Comparison of ENCODE assay signal across 11 cellular contexts in the genomic region with DNA sequence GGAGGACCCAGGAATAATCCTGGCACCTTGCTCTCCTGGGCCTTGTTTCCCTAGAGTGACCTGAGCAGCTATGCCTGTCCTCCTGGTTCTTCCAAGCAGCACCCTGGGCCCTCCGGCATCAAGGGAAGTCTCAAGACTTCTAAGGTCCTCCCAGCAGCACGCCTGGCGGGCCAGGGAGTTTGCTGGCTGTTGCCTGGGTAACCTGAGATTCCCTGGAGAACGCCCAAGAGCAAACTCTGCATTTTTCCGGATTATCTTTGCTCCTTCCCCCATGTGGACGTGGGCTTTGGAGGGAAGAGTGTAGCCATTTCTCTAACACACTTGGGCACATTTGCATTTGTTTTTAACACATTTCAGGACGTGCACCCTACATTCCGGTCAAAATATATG.
DNase-seq lines count a peak whose midpoint lies in the region; ATAC-seq and TF ChIP-seq lines count a peak whose summit lies in the region.
"Had no signal": no experiment of that assay in that cellular context is flagged by ENCODE, and none has a peak within 500 bp of the region (broad histone marks: within the 10 kb centered on the region; RNA-seq: fewer than 3 reads in every experiment).

No MANE protein-coding gene starts in this region.

- intact Hi-C loops in sciatic nerve (cut with DNase I) (no loop called here), spleen (cut with DNase I; ENCODE audit: low total_unique reads) (no loop called here)
- intact Hi-C loops in CD8-positive, alpha-beta T cell (cut with DNase I, micrococcal nuclease) = no loop called here

- no peaks in the 10 kb centered on the region for H3K9me3 Mint-ChIP-seq in CD8-positive, alpha-beta T cell
- H3K9me3 Mint-ChIP-seq: naive thymus-derived CD4-positive, alpha-beta T cell; T-helper 1 cell treated with Interleukin-12 subunit alpha and Interleukin-12 subunit beta and Interleukin-4 antibody, amounts not matched to agents 30 μg/mL and 1 μg/mL, for 36 hours had no signal

- peaks cover 3% of the 10 kb centered on the region for H3K79me2 ChIP-seq in hepatocyte

- TF ChIP-seq POLR2A in spleen (IDR thresholded peaks at IDR 0.05) = no peak

- H3K4me1 Mint-ChIP-seq in CD8-positive, alpha-beta T cell (ENCODE audit: low read depth) = peaks cover 16% of the 10 kb centered on the region

- peaks cover 13% of the 10 kb centered on the region for H3K4me1 ChIP-seq in hepatocyte (ENCODE audit: insufficient read depth)
- peaks cover 0 to 18% (median 6%) of the 10 kb centered on the region in 6 donors for H3K4me1 ChIP-seq in spleen
- H3K4me1 ChIP-seq in CD8-positive, alpha-beta T cell (ENCODE audit: insufficient read depth, low read length) = peaks cover 5% of the 10 kb centered on the region

- whole genome bisulfite sequencing in hepatocyte (ENCODE audit: low lambda C conversion rate, missing lambda C conversion rate) = 37% methylated on average over 8 of the region's 8 CpGs
- 74 to 85% (median 80%) methylated on average over 8 of the region's 8 CpGs for WGBS in spleen, 5 donors

- POLR2A ChIA-PET in CD8-positive, alpha-beta T cell (lab: Charles Lee) = interaction anchor here (0.5 kb wide), 2 partner anchors 274 to 443 kb away, joined by 3 to 5 read pairs; no protein-coding TSS in a partner anchor

- no peak overlapping the region for H3K4me3 Mint-ChIP-seq in CD8-positive, alpha-beta T cell

- peaks cover 4% of the 10 kb centered on the region for H3K36me3 Mint-ChIP-seq in CD8-positive, alpha-beta T cell

- CTCF ChIA-PET in CD8-positive, alpha-beta T cell (lab: Charles Lee) = no interaction called here

- H3K4me2 ChIP-seq in hepatocyte = peak overlapping the region; percentile 32

- H3K4me3 ChIP-seq in hepatocyte (no peak overlapping the region), spleen (no peak overlapping the region)
- H3K4me3 ChIP-seq in CD8-positive, alpha-beta T cell (ENCODE audit: low read depth, low read length) = no peak overlapping the region

- H3K9me3 ChIP-seq in hepatocyte (ENCODE audit: low read depth) (no peaks in the 10 kb centered on the region), spleen (no peaks in the 10 kb centered on the region)
- no peaks in the 10 kb centered on the region for H3K9me3 ChIP-seq in CD8-positive, alpha-beta T cell (ENCODE audit: low read length)

- H3K27ac Mint-ChIP-seq in CD8-positive, alpha-beta T cell = no peak overlapping the region
- H3K27ac Mint-ChIP-seq: T-helper 1 cell treated with Interleukin-12 subunit alpha and Interleukin-12 subunit beta and Interleukin-4 antibody, amounts not matched to agents 30 μg/mL and 1 μg/mL, for 36 hours had no signal

- TF ChIP-seq CTCF in hepatocyte (IDR thresholded peaks at IDR 0.05; ENCODE audit: poor library complexity) = no peak
- no peak for TF ChIP-seq CTCF in spleen (IDR thresholded peaks at IDR 0.05 in 8 of 11, conservative IDR thresholded peaks at IDR 0.05 in 3 of 11)
- TF ChIP-seq CTCF in CD8-positive, alpha-beta T cell (IDR thresholded peaks at IDR 0.05) = no peak

- peak; percentile 86 for ATAC-seq in sciatic nerve
- ATAC-seq in CD8-positive, alpha-beta T cell = no peak
- ATAC-seq: naive thymus-derived CD4-positive, alpha-beta T cell had no signal

- H3K27ac ChIP-seq in hepatocyte (peak overlapping the region; percentile 73), spleen (peak overlapping the region in 4 of 8 donors; percentile 19 to 34 (median 24))
- no peak overlapping the region for H3K27ac ChIP-seq in CD8-positive, alpha-beta T cell (ENCODE audit: low read depth, low read length)

- H3K27me3 Mint-ChIP-seq in CD8-positive, alpha-beta T cell (ENCODE audit: low read depth) = no peaks in the 10 kb centered on the region
- H3K27me3 Mint-ChIP-seq: naive thymus-derived CD4-positive, alpha-beta T cell had no signal

- peak; percentile 53 for DNase-seq in GM04503 (ENCODE audit: low read depth)
- DNase-seq in amniotic epithelial cell (ENCODE audit: low read depth) = peak; percentile 76
- DNase-seq in hepatocyte (ENCODE audit: low spot score) = peak; percentile 78
- DNase-seq in sciatic nerve (ENCODE audit: low spot score) = no peak
- DNase-seq in HT-29 (ENCODE audit: low spot score) = no peak
- no peak for DNase-seq in spleen
- DNase-seq in NCI-H226 = no peak
- no peak for DNase-seq in CD8-positive, alpha-beta T cell
- DNase-seq: MV-4-11 had no signal

- no peaks in the 10 kb centered on the region for H4K20me1 ChIP-seq in hepatocyte (ENCODE audit: insufficient read depth, poor library complexity, severe bottlenecking)

- no peaks in the 10 kb centered on the region for H3K27me3 ChIP-seq in hepatocyte
- H3K27me3 ChIP-seq in spleen (replicated peaks in 1 of 7) = no peaks in the 10 kb centered on the region
- no peaks in the 10 kb centered on the region for H3K27me3 ChIP-seq in CD8-positive, alpha-beta T cell (ENCODE audit: insufficient read depth, low read length)

- no peaks in the 10 kb centered on the region for H3K9me2 ChIP-seq in hepatocyte (replicated peaks; ENCODE audit: insufficient read depth)

- H3K36me3 ChIP-seq in hepatocyte (replicated peaks; ENCODE audit: insufficient read depth, low read depth) (no peaks in the 10 kb centered on the region), spleen (no peaks in the 10 kb centered on the region)
- H3K36me3 ChIP-seq in CD8-positive, alpha-beta T cell (ENCODE audit: insufficient read depth, low read length) = no peaks in the 10 kb centered on the region

- H2AFZ ChIP-seq in hepatocyte = no peak overlapping the region

Comparison
In these comparisons a context has a peak if more than half of its experiments do, and no peak if none do; other contexts are left out.
1. DNase-seq: peak in GM04503 (single experiment), amniotic epithelial cell (single experiment) and hepatocyte (single experiment); none in sciatic nerve (single experiment), HT-29 (single experiment), spleen (single experiment), NCI-H226 (single experiment) and CD8-positive, alpha-beta T cell (0 of 7).